ENCODE assay signal across 19 cellular contexts in genomic region chr20:57240850-57241429, GRCh38. TPM values are rescaled to one million over a fixed set of nuclear protein-coding genes. Genes with fewer than 3 reads are reported as not detected.
DNase-seq lines count a peak whose midpoint lies in the region; ATAC-seq and TF ChIP-seq lines count a peak whose summit lies in the region.
"Had no signal": no experiment of that assay in that cellular context is flagged by ENCODE, and none has a peak within 500 bp of the region (broad histone marks: within the 10 kb centered on the region; RNA-seq: fewer than 3 reads in every experiment).

No MANE protein-coding gene starts in this region.

- intact Hi-C loops in Right ventricle myocardium inferior (cut with DNase I): no loop called here
- intact Hi-C loops in left ventricle myocardium inferior (cut with micrococcal nuclease): no loop called here
- intact Hi-C loops in activated CD4-positive, alpha-beta T cell treated with anti-CD3 and anti-CD28 coated beads for 36 hours (cut with DNase I, micrococcal nuclease): no loop called here

- peaks cover 42% of the 10 kb centered on the region for H3K27me3 Mint-ChIP-seq in nephron (ENCODE audit: low read depth)
- H3K27me3 Mint-ChIP-seq in type B pancreatic cell: no peaks in the 10 kb centered on the region
- H3K27me3 Mint-ChIP-seq in activated CD4-positive, alpha-beta T cell treated with anti-CD3 and anti-CD28 coated beads for 36 hours: peaks cover 13% of the 10 kb centered on the region

- H3K36me3 Mint-ChIP-seq in nephron (ENCODE audit: low read depth): peaks cover 29% of the 10 kb centered on the region
- H3K36me3 Mint-ChIP-seq in type B pancreatic cell: peaks cover 41% of the 10 kb centered on the region
- no peaks in the 10 kb centered on the region for H3K36me3 Mint-ChIP-seq in activated CD4-positive, alpha-beta T cell treated with anti-CD3 and anti-CD28 coated beads for 36 hours (ENCODE audit: low read depth)
- H3K36me3 Mint-ChIP-seq: CD4-positive, alpha-beta memory T cell had no signal

- DNase-seq in Right ventricle myocardium inferior (ENCODE audit: missing footprints) (no peak), left ventricle myocardium inferior (no peak), caudate nucleus (lab: John Stamatoyannopoulos, UW) (no peak), type B pancreatic cell (ENCODE audit: extremely low spot score, unreplicated experiment) (no peak)
- DNase-seq in activated CD4-positive, alpha-beta T cell treated with anti-CD3 and anti-CD28 coated beads for 36 hours: no peak
- no peak for DNase-seq in stimulated activated CD4-positive, alpha-beta T cell treated with anti-CD3 and anti-CD28 coated beads, Interleukin-4, amount 100 ng/mL, for 4 hours
- DNase-seq: 8988T; CD4-positive, alpha-beta memory T cell; GDM1; GOT3; HCEC 1CT; Kasumi-1; NCI-H1694 treated with DMSO at 0.1 percent for 48 hours; NCI-H2081 treated with DMSO at 0.1 percent for 48 hours; NCI-H2171 treated with DMSO at 0.1 percent for 48 hours; NCI-H524 treated with DMSO at 0.1 percent for 48 hours had no signal

- TF ChIP-seq CTCF in left ventricle myocardium inferior (IDR thresholded peaks at IDR 0.05; ENCODE audit: borderline replicate concordance) (no peak), nephron (IDR thresholded peaks at IDR 0.05; ENCODE audit: unreplicated experiment in 3 of 3) (no peak), type B pancreatic cell (conservative IDR thresholded peaks at IDR 0.05) (no peak)

- peak; percentile 56 for ATAC-seq in Right ventricle myocardium inferior
- ATAC-seq in activated CD4-positive, alpha-beta T cell treated with anti-CD3 and anti-CD28 coated beads for 36 hours: no peak

- H3K27ac ChIP-seq in left ventricle myocardium inferior (replicated peaks): no peak overlapping the region
- H3K27ac ChIP-seq in caudate nucleus (ENCODE audit: low read depth, low read length): peak overlapping the region; percentile 36

- no peaks in the 10 kb centered on the region for H3K27me3 ChIP-seq in left ventricle myocardium inferior (ENCODE audit: low read depth)
- H3K27me3 ChIP-seq: BLaER1 treated with 17β-estradiol and CSF1 and Interleukin-3, amounts not matched to agents 10 nM and 100 nM had no signal

- H3K4me3 ChIP-seq in left ventricle myocardium inferior: no peak overlapping the region
- H3K4me3 ChIP-seq: BLaER1 treated with 17β-estradiol and CSF1 and Interleukin-3, amounts not matched to agents 10 nM and 100 nM had no signal

- peak overlapping the region in 2 of 3 experiments; percentile 31 to 41 for H3K27ac Mint-ChIP-seq in nephron
- H3K27ac Mint-ChIP-seq in type B pancreatic cell: peak overlapping the region; percentile 8
- no peak overlapping the region for H3K27ac Mint-ChIP-seq in activated CD4-positive, alpha-beta T cell treated with anti-CD3 and anti-CD28 coated beads for 36 hours
- H3K27ac Mint-ChIP-seq: CD4-positive, alpha-beta memory T cell had no signal

- CTCF ChIA-PET in activated CD4-positive, alpha-beta T cell treated with anti-CD3 and anti-CD28 coated beads for 36 hours (lab: Charles Lee): interaction anchor here (0.5 kb wide), 1 partner anchor 941 kb away, joined by 3 read pairs; no protein-coding TSS in a partner anchor

- H3K4me1 Mint-ChIP-seq in nephron: peaks cover 31% of the 10 kb centered on the region
- peaks cover 68% of the 10 kb centered on the region for H3K4me1 Mint-ChIP-seq in type B pancreatic cell (ENCODE audit: unreplicated experiment)
- no peaks in the 10 kb centered on the region for H3K4me1 Mint-ChIP-seq in activated CD4-positive, alpha-beta T cell treated with anti-CD3 and anti-CD28 coated beads for 36 hours
- H3K4me1 Mint-ChIP-seq: CD4-positive, alpha-beta memory T cell had no signal

- peaks cover 20% of the 10 kb centered on the region for H3K4me1 ChIP-seq in left ventricle myocardium inferior

- H3K9me3 Mint-ChIP-seq in nephron (peaks cover 6% of the 10 kb centered on the region), type B pancreatic cell (no peaks in the 10 kb centered on the region)
- peaks cover 2% of the 10 kb centered on the region for H3K9me3 Mint-ChIP-seq in activated CD4-positive, alpha-beta T cell treated with anti-CD3 and anti-CD28 coated beads for 36 hours (ENCODE audit: low read depth)

- POLR2A ChIA-PET in activated CD4-positive, alpha-beta T cell treated with anti-CD3 and anti-CD28 coated beads for 36 hours (lab: Charles Lee): no interaction called here

- no peaks in the 10 kb centered on the region for H3K36me3 ChIP-seq in left ventricle myocardium inferior
- H3K36me3 ChIP-seq: BLaER1 treated with 17β-estradiol and CSF1 and Interleukin-3, amounts not matched to agents 10 nM and 100 nM had no signal

- H3K4me3 Mint-ChIP-seq in nephron (no peak overlapping the region), type B pancreatic cell (peak overlapping the region; percentile 51)
- H3K4me3 Mint-ChIP-seq in activated CD4-positive, alpha-beta T cell treated with anti-CD3 and anti-CD28 coated beads for 36 hours: no peak overlapping the region
- H3K4me3 Mint-ChIP-seq: CD4-positive, alpha-beta memory T cell had no signal

- H3K9me3 ChIP-seq in left ventricle myocardium inferior (replicated peaks): no peaks in the 10 kb centered on the region

RNA-seq across cellular contexts. Expression of gene BMP7, which starts 25.5 kb away (rescaled TPM):
- total RNA-seq in Right ventricle myocardium inferior (27.2 TPM), left ventricle myocardium inferior (19.9 TPM), type B pancreatic cell (ENCODE audit: low replicate concordance) (115 and 287 TPM in 2 replicates)
- under 1 TPM in 1 of 2 experiments, not detected in 1; 0.41 TPM for total RNA-seq in activated CD4-positive, alpha-beta T cell treated with anti-CD3 and anti-CD28 coated beads for 36 hours
- total RNA-seq: CD4-positive, alpha-beta memory T cell; MCF 10A had no signal

Comparison
In these comparisons a context has a peak if more than half of its experiments do, and no peak if none do; other contexts are left out.
1. RNA of gene BMP7, which starts 25.5 kb away (total RNA-seq): 115 to 287 TPM in type B pancreatic cell, 27.2 TPM in Right ventricle myocardium inferior (single experiment) and 19.9 TPM in left ventricle myocardium inferior (single experiment); 0.41 TPM in activated CD4-positive, alpha-beta T cell treated with anti-CD3 and anti-CD28 coated beads for 36 hours; every median in the first group is over 10 times any median in the second.